ENCODE assay signal across 21 cellular contexts in genomic region chr4:38567448-38567847, GRCh38.
DNase-seq lines count a peak whose midpoint lies in the region; ATAC-seq and TF ChIP-seq lines count a peak whose summit lies in the region.
"Had no signal": no experiment of that assay in that cellular context is flagged by ENCODE, and none has a peak within 500 bp of the region (broad histone marks: within the 10 kb centered on the region; RNA-seq: fewer than 3 reads in every experiment).

No MANE protein-coding gene starts in this region.

- H3K23ac ChIP-seq in IMR-90 (ENCODE audit: low read depth, low read length) = no peak overlapping the region

- TF ChIP-seq CTCF in IMR-90 (conservative IDR thresholded peaks at IDR 0.05; ENCODE audit: low read depth, low read length) = no peak

- in situ Hi-C loops in IMR-90 (cut with MboI; ENCODE audit: low sequenced_read_pairs) = no loop called here

- BruUV-seq in IMR-90 (replicated peaks; lab: Mats Ljungman, UMichigan) = no TSS peak

- H3K27me3 Mint-ChIP-seq in activated T-helper 17 cell treated with anti-CD3 and anti-CD28 coated beads, Interleukin-2, amount 50 U/mL, for 72 hours = peaks cover 8% of the 10 kb centered on the region

- dilution Hi-C loops in IMR-90 (cut with HindIII; ENCODE audit: low sequenced_read_pairs, unreplicated experiment) = no loop called here

- H3K9ac ChIP-seq in IMR-90 (ENCODE audit: low read depth, low read length) = no peak overlapping the region
- H3K9ac ChIP-seq: KMS-11 had no signal

- H2AFZ ChIP-seq in IMR-90 (replicated peaks; ENCODE audit: low read length, poor library complexity) = no peak overlapping the region

- H2BK15ac ChIP-seq in IMR-90 (ENCODE audit: low read depth, low read length) = no peak overlapping the region; the same call in 2 of the 3 replicates

- H4K20me1 ChIP-seq in IMR-90 (ENCODE audit: insufficient read depth, low read length) = no peaks in the 10 kb centered on the region

- H3K4me1 ChIP-seq in IMR-90 (ENCODE audit: control insufficient read depth, insufficient read depth, low read length) = peaks cover 14% of the 10 kb centered on the region

- H3K18ac ChIP-seq in IMR-90 (ENCODE audit: low read depth, low read length) = no peak overlapping the region

- peak overlapping the region; percentile 56; the same call in 1 of the 2 replicates for H2BK20ac ChIP-seq in IMR-90 (ENCODE audit: low read depth, low read length)

- peaks cover 8% of the 10 kb centered on the region for H3K4me1 Mint-ChIP-seq in activated T-helper 17 cell treated with anti-CD3 and anti-CD28 coated beads, Interleukin-2, amount 50 U/mL, for 72 hours

- ATAC-seq in activated CD4-positive, CD25-positive, alpha-beta regulatory T cell treated with anti-CD3 and anti-CD28 coated beads, Interleukin-2, amount 50 U/mL, for 24 hours = peak; percentile 51 to 73
- no peak for ATAC-seq in IMR-90 (ENCODE audit: low read depth)
- peak; percentile 75 for ATAC-seq in activated T-helper 17 cell treated with anti-CD3 and anti-CD28 coated beads, Interleukin-2, amount 50 U/mL, for 72 hours (replicated peaks)
- ATAC-seq in GM18873 (IDR thresholded peaks at IDR 0.05; ENCODE audit: low FRiP score, unreplicated experiment) = no peak
- ATAC-seq: CD8-positive, alpha-beta T cell had no signal

- no peaks in the 10 kb centered on the region for H3K9me3 Mint-ChIP-seq in activated T-helper 17 cell treated with anti-CD3 and anti-CD28 coated beads, Interleukin-2, amount 50 U/mL, for 72 hours
- H3K9me3 Mint-ChIP-seq: CD8-positive, alpha-beta T cell had no signal

- 0 out of 2 replicates have a peak, but pooled peaks cover 12% of the 10 kb centered on the region for H3K9me1 ChIP-seq in IMR-90 (ENCODE audit: insufficient read depth, low read length)

- H3K56ac ChIP-seq in IMR-90 (ENCODE audit: extremely low read depth, insufficient read depth, low read length) = no peak overlapping the region

- H2BK5ac ChIP-seq in IMR-90 (ENCODE audit: low read depth, low read length, poor library complexity, severe bottlenecking) = no peak overlapping the region

- H3K27ac Mint-ChIP-seq in activated T-helper 17 cell treated with anti-CD3 and anti-CD28 coated beads, Interleukin-2, amount 50 U/mL, for 72 hours = no peak overlapping the region
- H3K27ac Mint-ChIP-seq: CD8-positive, alpha-beta T cell had no signal

- H3K14ac ChIP-seq in IMR-90 (replicated peaks; ENCODE audit: low read depth, low read length) = no peak overlapping the region

- H2BK120ac ChIP-seq in IMR-90 (ENCODE audit: low read depth, low read length) = no peak overlapping the region

- no peak overlapping the region for H2AK5ac ChIP-seq in IMR-90 (ENCODE audit: low read depth, low read length)

- H3K79me1 ChIP-seq in IMR-90 (ENCODE audit: low read depth in 1 of 2, low read length in 2 of 2) = no peaks in the 10 kb centered on the region

- CTCF ChIA-PET in IMR-90 (lab: Yijun Ruan, JAX) = no interaction called here

- H3K4me2 ChIP-seq in IMR-90 (ENCODE audit: low read depth, low read length) = no peak overlapping the region
- H3K4me2 ChIP-seq: KMS-11 had no signal

- no peak overlapping the region for H3K4me3 Mint-ChIP-seq in activated T-helper 17 cell treated with anti-CD3 and anti-CD28 coated beads, Interleukin-2, amount 50 U/mL, for 72 hours
- H3K4me3 Mint-ChIP-seq: CD8-positive, alpha-beta T cell had no signal

- no peaks in the 10 kb centered on the region for H3K36me3 ChIP-seq in IMR-90 (ENCODE audit: control insufficient read depth, insufficient read depth, low read length)

- no peak for TF ChIP-seq POLR2A in IMR-90 (IDR thresholded peaks at IDR 0.05; ENCODE audit: low read depth, low read length)

- H3K27ac ChIP-seq in IMR-90 (ENCODE audit: insufficient read depth, low read length) = no peak overlapping the region
- H3K27ac ChIP-seq: KMS-11 had no signal

- intact Hi-C loops in IMR-90 (cut with micrococcal nuclease) = no loop called here

- POLR2A ChIA-PET in IMR-90 (lab: Charles Lee; ENCODE audit: unreplicated experiment) = no interaction called here

- no peak overlapping the region for H2AK9ac ChIP-seq in IMR-90 (replicated peaks; ENCODE audit: low read depth, low read length, poor library complexity)

- H3K9me3 ChIP-seq in IMR-90 (ENCODE audit: control insufficient read depth, insufficient read depth, low read length) = no peaks in the 10 kb centered on the region

- H3K4me3 ChIP-seq in IMR-90 (ENCODE audit: insufficient read depth, low read depth, low read length) = no peak overlapping the region

- no peak overlapping the region for H4K8ac ChIP-seq in IMR-90 (ENCODE audit: low read depth in 2 of 2, low read length in 2 of 2)

- no peak overlapping the region for H4K5ac ChIP-seq in IMR-90 (ENCODE audit: low read depth, low read length)

- no peak overlapping the region for H4K91ac ChIP-seq in IMR-90 (ENCODE audit: insufficient read depth, low read depth, low read length)

- peak overlapping the region; percentile 50; the same call in 1 of the 2 replicates for H3K4ac ChIP-seq in IMR-90 (ENCODE audit: low read depth, low read length)

- no peaks in the 10 kb centered on the region for H3K36me3 Mint-ChIP-seq in activated T-helper 17 cell treated with anti-CD3 and anti-CD28 coated beads, Interleukin-2, amount 50 U/mL, for 72 hours (ENCODE audit: low read depth)
- H3K36me3 Mint-ChIP-seq: CD8-positive, alpha-beta T cell had no signal

- no peak for DNase-seq in activated CD4-positive, CD25-positive, alpha-beta regulatory T cell (lab: John Stamatoyannopoulos, UW)
- DNase-seq in IMR-90 = peak; percentile 21
- DNase-seq in iris pigment epithelial cell (ENCODE audit: low read depth) = peak; percentile 39
- DNase-seq in MV-4-11 (lab: John Stamatoyannopoulos, UW) = no peak
- no peak for DNase-seq in NCI-H1105 treated with DMSO at 0.1 percent for 48 hours (lab: John Stamatoyannopoulos, UW)
- DNase-seq: 8988T; C1 segment of cervical spinal cord; CD8-positive, alpha-beta T cell; DMS153; GF-D8; NCI-H1417 treated with DMSO at 0.1 percent for 48 hours; NCI-H187; NCI-H2107; NCI-H446 treated with DMSO at 0.1 percent for 48 hours; NCI-H526 treated with DMSO at 0.1 percent for 48 hours; RPMI8226; SIG-M5 had no signal

- WGBS in IMR-90 (ENCODE audit: extremely low coverage in 2 of 2, insufficient read length in 1 of 2), 2 experiments = 70% methylated on average over 2 of the region's 6 CpGs; no CpG with 5 or more reads in 1 of the 2 experiments

- no peaks in the 10 kb centered on the region for H3K27me3 ChIP-seq in IMR-90 (ENCODE audit: control insufficient read depth, insufficient read depth, low read length)

- no peak for TF ChIP-seq RAD21 in IMR-90 (IDR thresholded peaks at IDR 0.05; ENCODE audit: low read length)

TF ChIP-seq in IMR-90, 13 proteins besides CTCF, POLR2A, EP300 and RAD21:
- no peak for TF ChIP-seq USF2 (IDR thresholded peaks at IDR 0.05; ENCODE audit: low read depth, low read length)
- TF ChIP-seq CEBPB (IDR thresholded peaks at IDR 0.05; ENCODE audit: low read depth, low read length) = no peak
- TF ChIP-seq MAFK (IDR thresholded peaks at IDR 0.05; ENCODE audit: low read depth, low read length) = no peak
- no peak for TF ChIP-seq ELK1 (IDR thresholded peaks at IDR 0.05; ENCODE audit: borderline replicate concordance, low read depth, low read length)

Comparison
In these comparisons a context has a peak if more than half of its experiments do, and no peak if none do; other contexts are left out.
1. ATAC-seq: peak in activated CD4-positive, CD25-positive, alpha-beta regulatory T cell treated with anti-CD3 and anti-CD28 coated beads, Interleukin-2, amount 50 U/mL, for 24 hours (2 of 2) and activated T-helper 17 cell treated with anti-CD3 and anti-CD28 coated beads, Interleukin-2, amount 50 U/mL, for 72 hours (single experiment); none in IMR-90 (single experiment) and GM18873 (single experiment).
2. DNase-seq: peak in IMR-90 (single experiment) and iris pigment epithelial cell (single experiment); none in activated CD4-positive, CD25-positive, alpha-beta regulatory T cell (0 of 4), MV-4-11 (single experiment) and NCI-H1105 treated with DMSO at 0.1 percent for 48 hours (single experiment).